ENCODE assay signal across 9 cellular contexts in the genomic region with DNA sequence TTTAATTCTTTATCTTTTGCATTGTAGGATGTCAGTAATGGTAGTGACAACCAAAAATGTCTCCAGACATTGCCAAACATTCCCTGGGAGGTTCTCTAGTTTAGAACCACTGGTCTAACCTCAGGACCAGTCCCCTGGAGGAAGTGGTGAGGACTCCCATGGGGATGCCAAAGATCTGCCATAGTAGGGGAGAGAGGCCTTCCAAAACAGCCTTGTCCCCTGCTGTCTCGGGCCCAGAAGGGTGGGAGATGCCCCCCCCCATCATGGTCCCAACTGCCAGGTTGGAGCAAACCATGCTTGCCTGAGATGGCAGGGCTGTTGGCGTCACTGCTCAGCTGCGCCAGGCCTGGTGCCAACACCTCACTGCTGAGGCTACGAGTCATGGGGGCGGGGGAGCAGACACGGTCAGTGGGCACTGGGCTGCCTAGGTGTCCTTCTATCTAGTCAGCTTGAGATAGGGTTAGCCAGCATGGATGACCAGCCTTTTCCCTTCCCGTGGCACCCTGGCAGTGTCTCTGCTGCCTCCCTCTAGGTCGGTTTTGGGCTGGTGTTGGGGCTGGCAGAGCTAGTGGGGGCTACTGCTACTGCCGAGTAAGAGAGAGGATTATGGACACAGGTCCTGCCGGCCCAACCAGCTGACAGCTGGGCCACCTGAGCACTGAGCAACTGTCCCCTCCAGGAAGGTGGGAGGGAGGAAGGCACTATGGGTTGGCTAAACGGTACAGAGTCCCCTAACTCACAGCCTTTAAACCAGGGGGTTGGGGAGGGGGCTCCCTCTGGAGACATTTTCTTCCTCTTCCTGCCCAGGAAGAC. TPM values are rescaled to one million over a fixed set of nuclear protein-coding genes. Genes with fewer than 3 reads are reported as not detected.
DNase-seq lines count a peak whose midpoint lies in the region; ATAC-seq and TF ChIP-seq lines count a peak whose summit lies in the region.
"Had no signal": no experiment of that assay in that cellular context is flagged by ENCODE, and none has a peak within 500 bp of the region (broad histone marks: within the 10 kb centered on the region; RNA-seq: fewer than 3 reads in every experiment).

No MANE protein-coding gene starts in this region.

- no peak overlapping the region for H3K27ac ChIP-seq in RWPE2 (ENCODE audit: poor library complexity, severe bottlenecking)
- H3K27ac ChIP-seq in right cardiac atrium (ENCODE audit: low read length): no peak overlapping the region

- peaks cover 5% of the 10 kb centered on the region for H3K36me3 Mint-ChIP-seq in activated CD8-positive, alpha-beta memory T cell treated with anti-CD3 and anti-CD28 coated beads, Interleukin-2, amount 10 ng/mL, durations not matched to agents 7 days and 5 days
- peaks cover under 1% of the 10 kb centered on the region for H3K36me3 Mint-ChIP-seq in stimulated activated memory B cell treated with anti-CD40 and anti-IgM and Interleukin-4, amounts not matched to agents 10 μg/mL and 1 μg/mL and 100 μg/mL, for 72 hours

- peak; percentile 57 for DNase-seq in activated CD8-positive, alpha-beta memory T cell treated with anti-CD3 and anti-CD28 coated beads for 24 hours
- no peak for DNase-seq in activated CD8-positive, alpha-beta memory T cell treated with anti-CD3 and anti-CD28 coated beads, Interleukin-2, amount 10 ng/mL, durations not matched to agents 7 days and 5 days
- DNase-seq in RWPE2 (ENCODE audit: low spot score): peak; percentile 75
- DNase-seq in right cardiac atrium: peak; percentile 50 to 83 (median 76)
- DNase-seq in SW480 (ENCODE audit: low spot score): no peak
- DNase-seq in activated CD4-positive, alpha-beta T cell treated with anti-CD3 and anti-CD28 coated beads for 1 hour: no peak
- DNase-seq: esophagus squamous epithelium had no signal

- H3K4me3 ChIP-seq in RWPE2 (ENCODE audit: severe bottlenecking): no peak overlapping the region
- H3K4me3 ChIP-seq in right cardiac atrium (ENCODE audit: low read length): no peak overlapping the region
- H3K4me3 ChIP-seq: esophagus squamous epithelium had no signal

- H3K27me3 Mint-ChIP-seq in activated CD8-positive, alpha-beta memory T cell treated with anti-CD3 and anti-CD28 coated beads, Interleukin-2, amount 10 ng/mL, durations not matched to agents 7 days and 5 days: no peaks in the 10 kb centered on the region
- H3K27me3 Mint-ChIP-seq in stimulated activated memory B cell treated with anti-CD40 and anti-IgM and Interleukin-4, amounts not matched to agents 10 μg/mL and 1 μg/mL and 100 μg/mL, for 72 hours: no peaks in the 10 kb centered on the region

- no peak overlapping the region for H3K27ac Mint-ChIP-seq in activated CD8-positive, alpha-beta memory T cell treated with anti-CD3 and anti-CD28 coated beads, Interleukin-2, amount 10 ng/mL, durations not matched to agents 7 days and 5 days
- peak overlapping the region; percentile 96 for H3K27ac Mint-ChIP-seq in stimulated activated memory B cell treated with anti-CD40 and anti-IgM and Interleukin-4, amounts not matched to agents 10 μg/mL and 1 μg/mL and 100 μg/mL, for 72 hours

- intact Hi-C loops in right cardiac atrium (cut with DNase I): loop anchor here in 3 of 4 donors (5.0 kb wide), 2 partner anchors 47 to 52 kb away; no protein-coding TSS in a partner anchor

- peaks cover 47% of the 10 kb centered on the region for H3K4me1 Mint-ChIP-seq in activated CD8-positive, alpha-beta memory T cell treated with anti-CD3 and anti-CD28 coated beads, Interleukin-2, amount 10 ng/mL, durations not matched to agents 7 days and 5 days
- H3K4me1 Mint-ChIP-seq in stimulated activated memory B cell treated with anti-CD40 and anti-IgM and Interleukin-4, amounts not matched to agents 10 μg/mL and 1 μg/mL and 100 μg/mL, for 72 hours: peaks cover 92% of the 10 kb centered on the region

- peaks cover 8% of the 10 kb centered on the region for H3K4me1 ChIP-seq in RWPE2 (ENCODE audit: insufficient read depth, poor library complexity, severe bottlenecking)
- H3K4me1 ChIP-seq in right cardiac atrium (ENCODE audit: control insufficient read depth, insufficient read depth, low read length): peaks cover 19% of the 10 kb centered on the region

- no peak overlapping the region for H3K4me3 Mint-ChIP-seq in activated CD8-positive, alpha-beta memory T cell treated with anti-CD3 and anti-CD28 coated beads, Interleukin-2, amount 10 ng/mL, durations not matched to agents 7 days and 5 days
- no peak overlapping the region for H3K4me3 Mint-ChIP-seq in stimulated activated memory B cell treated with anti-CD40 and anti-IgM and Interleukin-4, amounts not matched to agents 10 μg/mL and 1 μg/mL and 100 μg/mL, for 72 hours

- CTCF ChIA-PET in activated CD8-positive, alpha-beta memory T cell treated with anti-CD3 and anti-CD28 coated beads, Interleukin-2, amount 10 ng/mL, durations not matched to agents 7 days and 5 days (lab: Charles Lee): interaction anchor here (8.5 kb wide), 1 partner anchor 7 kb away, joined by 109 read pairs; a partner anchor contains a TSS

- H3K27me3 ChIP-seq in RWPE2 (ENCODE audit: insufficient read depth, poor library complexity, severe bottlenecking) (no peaks in the 10 kb centered on the region), right cardiac atrium (ENCODE audit: control insufficient read depth, insufficient read depth) (no peaks in the 10 kb centered on the region)
- H3K27me3 ChIP-seq: esophagus squamous epithelium had no signal

- no peak for TF ChIP-seq CTCF in RWPE2 (IDR thresholded peaks at IDR 0.05; ENCODE audit: poor library complexity, severe bottlenecking)

- no peaks in the 10 kb centered on the region for H3K36me3 ChIP-seq in RWPE2 (ENCODE audit: low read depth)
- H3K36me3 ChIP-seq: esophagus squamous epithelium had no signal

- H3K9me3 ChIP-seq in RWPE2 (ENCODE audit: severe bottlenecking) (no peaks in the 10 kb centered on the region), right cardiac atrium (ENCODE audit: control insufficient read depth, low read length) (no peaks in the 10 kb centered on the region)
- H3K9me3 ChIP-seq: esophagus squamous epithelium had no signal

- ATAC-seq in activated CD8-positive, alpha-beta memory T cell treated with anti-CD3 and anti-CD28 coated beads, Interleukin-2, amount 10 ng/mL, durations not matched to agents 7 days and 5 days: no peak
- ATAC-seq in RWPE2 (ENCODE audit: low read depth) (peak; percentile 10; the same call in 1 of the 3 replicates), right cardiac atrium (no peak), GM19452 (IDR thresholded peaks at IDR 0.05; ENCODE audit: unreplicated experiment) (no peak)
- ATAC-seq in stimulated activated memory B cell treated with anti-CD40 and anti-IgM and Interleukin-4, amounts not matched to agents 10 μg/mL and 1 μg/mL and 100 μg/mL, for 72 hours: no peak

- 69% methylated on average over 11 of the region's 11 CpGs for WGBS in right cardiac atrium

- no peaks in the 10 kb centered on the region for H3K9me3 Mint-ChIP-seq in activated CD8-positive, alpha-beta memory T cell treated with anti-CD3 and anti-CD28 coated beads, Interleukin-2, amount 10 ng/mL, durations not matched to agents 7 days and 5 days (ENCODE audit: low read depth)
- no peaks in the 10 kb centered on the region for H3K9me3 Mint-ChIP-seq in stimulated activated memory B cell treated with anti-CD40 and anti-IgM and Interleukin-4, amounts not matched to agents 10 μg/mL and 1 μg/mL and 100 μg/mL, for 72 hours

RNA-seq across cellular contexts. Expression of a gene that starts 8.3 kb away (rescaled TPM):
- 1 to 10 TPM; 1.8 to 4.1 TPM for total RNA-seq in activated CD8-positive, alpha-beta memory T cell treated with anti-CD3 and anti-CD28 coated beads, Interleukin-2, amount 10 ng/mL, durations not matched to agents 7 days and 5 days
- 10 to 100 TPM; 33.9 to 70.5 (median 55.9) TPM for total RNA-seq in right cardiac atrium
- 47.5 TPM for polyA plus RNA-seq in right cardiac atrium

Comparison
In these comparisons a context has a peak if more than half of its experiments do, and no peak if none do; other contexts are left out.
1. DNase-seq: peak in activated CD8-positive, alpha-beta memory T cell treated with anti-CD3 and anti-CD28 coated beads for 24 hours (single experiment), RWPE2 (single experiment) and right cardiac atrium (3 of 3); none in activated CD8-positive, alpha-beta memory T cell treated with anti-CD3 and anti-CD28 coated beads, Interleukin-2, amount 10 ng/mL, durations not matched to agents 7 days and 5 days (single experiment), SW480 (single experiment) and activated CD4-positive, alpha-beta T cell treated with anti-CD3 and anti-CD28 coated beads for 1 hour (single experiment).
2. RNA of a gene that starts 8.3 kb away (total RNA-seq): 33.9 to 70.5 TPM in right cardiac atrium; 1.8 to 4.1 TPM in activated CD8-positive, alpha-beta memory T cell treated with anti-CD3 and anti-CD28 coated beads, Interleukin-2, amount 10 ng/mL, durations not matched to agents 7 days and 5 days; every median in the first group is over 4 times any median in the second.